8 cellular contexts compared by ENCODE assay signal in the genomic region with DNA sequence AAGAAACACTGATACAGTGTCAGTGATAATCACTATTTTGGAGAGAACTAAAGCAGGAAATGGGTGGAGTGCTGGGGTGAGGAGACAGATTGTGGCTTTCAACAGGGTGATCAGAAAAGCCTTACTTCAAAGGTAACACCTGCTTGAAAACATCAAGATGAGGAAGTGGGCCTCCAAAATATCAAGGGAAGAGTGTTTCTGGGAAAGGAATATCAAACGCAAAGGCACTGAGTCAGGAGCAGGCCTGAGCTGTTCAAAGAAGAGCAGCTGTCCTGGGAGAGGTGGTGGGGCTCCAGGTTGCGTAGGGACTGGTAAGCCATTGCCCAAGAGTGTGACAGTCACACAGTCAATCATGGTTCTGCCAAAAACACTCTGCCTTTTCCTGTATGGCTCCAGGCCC. TPM values are rescaled to one million over a fixed set of nuclear protein-coding genes. Genes with fewer than 3 reads are reported as not detected.
A peak's percentile ranks its signal among the peaks of the same experiment; 100 is the strongest.
DNase-seq lines count a peak whose midpoint lies in the region; ATAC-seq and TF ChIP-seq lines count a peak whose summit lies in the region.

No MANE protein-coding gene starts in this region.

- H4K20me1 ChIP-seq in GM23338 (replicated peaks; ENCODE audit: insufficient read depth) = no peaks in the 10 kb centered on the region

- H3K4me2 ChIP-seq in GM23338 = no peak overlapping the region

- no peak for TF ChIP-seq CTCF in GM23338 (conservative IDR thresholded peaks at IDR 0.05; ENCODE audit: low read depth in 2 of 2)

- no peaks in the 10 kb centered on the region for H3K36me3 ChIP-seq in GM23338 (ENCODE audit: insufficient read depth)

- no peaks in the 10 kb centered on the region for H3K36me3 Mint-ChIP-seq in GM23338 (ENCODE audit: low read depth)
- H3K36me3 Mint-ChIP-seq in activated naive CD4-positive, alpha-beta T cell treated with anti-CD3 and anti-CD28 coated beads, Interleukin-2, amount 50 U/mL, for 72 hours = peaks cover 0 to 6% of the 10 kb centered on the region in 2 donors

- H3K27ac ChIP-seq in GM23338 (ENCODE audit: low read depth) = no peak overlapping the region
- H3K27ac ChIP-seq in skin epidermis = peak overlapping the region in 17 of 21 experiments; percentile 3 to 88 (median 72)

- no peaks in the 10 kb centered on the region for H3K27me3 Mint-ChIP-seq in GM23338 (ENCODE audit: insufficient read depth, low read depth, poor library complexity)

- H3K9me2 ChIP-seq in GM23338 (ENCODE audit: insufficient read depth) = no peaks in the 10 kb centered on the region

- peaks cover 5% of the 10 kb centered on the region; the same call in 1 of the 3 replicates for H3K4me1 Mint-ChIP-seq in GM23338

- ATAC-seq in GM23338 (no peak), left cardiac atrium (no peak)
- peak; percentile 92 to 94 for ATAC-seq in activated naive CD4-positive, alpha-beta T cell treated with anti-CD3 and anti-CD28 coated beads, Interleukin-2, amount 50 U/mL, for 72 hours

- no peaks in the 10 kb centered on the region for H3F3A ChIP-seq in GM23338 (replicated peaks; ENCODE audit: low read depth)

- no peak overlapping the region for H3K4me3 Mint-ChIP-seq in GM23338

- intact Hi-C loops in left cardiac atrium (cut with DNase I) = no loop called here

- DNase-seq in GM23338 (ENCODE audit: low spot score) (no peak), NCI-H1092 treated with DMSO at 0.1 percent for 48 hours (lab: John Stamatoyannopoulos, UW) (no peak), left cardiac atrium (no peak), SKM-1 treated with dmso at 0.1 percent for 144 hours (lab: John Stamatoyannopoulos, UW; ENCODE audit: unreplicated experiment) (no peak), amygdala (lab: John Stamatoyannopoulos, UW) (no peak)
- peak; percentile 36 for DNase-seq in activated CD4-positive, CD25-positive, alpha-beta regulatory T cell treated with anti-CD3 and anti-CD28 coated beads, Interleukin-2, amount 50 U/mL, for 72 hours
- DNase-seq in activated naive CD4-positive, alpha-beta T cell treated with anti-CD3 and anti-CD28 coated beads, Interleukin-2, amount 50 U/mL, for 72 hours (ENCODE audit: low spot score in 2 of 2) = peak; percentile 37 to 58

- 0 out of 2 replicates have a peak overlapping the region, but pooled peaks have one; percentile 51 for H3K27ac Mint-ChIP-seq in GM23338
- H3K27ac Mint-ChIP-seq in activated naive CD4-positive, alpha-beta T cell treated with anti-CD3 and anti-CD28 coated beads, Interleukin-2, amount 50 U/mL, for 72 hours = peak overlapping the region; percentile 88 to 91

- H2AFZ ChIP-seq in GM23338 = no peak overlapping the region; the same call in 1 of the 2 replicates

- no peaks in the 10 kb centered on the region for H3K9me3 Mint-ChIP-seq in GM23338
- H3K9me3 Mint-ChIP-seq in activated naive CD4-positive, alpha-beta T cell treated with anti-CD3 and anti-CD28 coated beads, Interleukin-2, amount 50 U/mL, for 72 hours = no peaks in the 10 kb centered on the region

- H3K4me3 ChIP-seq in GM23338 = no peak overlapping the region
- no peak overlapping the region for H3K4me3 ChIP-seq in skin epidermis

- H3K79me2 ChIP-seq in GM23338 (replicated peaks; ENCODE audit: insufficient read depth) = no peaks in the 10 kb centered on the region

- H3K27me3 ChIP-seq in GM23338 (ENCODE audit: insufficient read depth) = no peaks in the 10 kb centered on the region

- no peaks in the 10 kb centered on the region for H3K4me1 ChIP-seq in GM23338 (ENCODE audit: insufficient read depth)

TF ChIP-seq in GM23338, 12 proteins besides CTCF, POLR2A, EP300 and RAD21:
- no peak for TF ChIP-seq POLR2AphosphoS5 (IDR thresholded peaks at IDR 0.05; ENCODE audit: low read depth)
- no peak for TF ChIP-seq NANOG (IDR thresholded peaks at IDR 0.05; ENCODE audit: borderline replicate concordance)
- TF ChIP-seq ZNF462 (CRISPR knock-in tag; IDR thresholded peaks at IDR 0.05) = no peak
TF ChIP-seq in GM23338: peak in this region for 0.

RNA-seq across cellular contexts. Expression of gene ATP1A1, which starts 47.1 kb away (rescaled TPM):
- total RNA-seq in GM23338 (2014; rRNA removed; shearing (Covaris generic)) = 174 and 202 TPM in 2 replicates
- polyA plus RNA-seq in GM23338 (2016; fragmentation: Nextera tagmentation; extraction: Ambion mirVana) = 114 and 117 TPM in 2 replicates
- 100 to 1,000 TPM; 220 to 337 TPM for total RNA-seq in activated naive CD4-positive, alpha-beta T cell treated with anti-CD3 and anti-CD28 coated beads, Interleukin-2, amount 50 U/mL, for 72 hours
- 100 to 1,000 TPM; 183 to 281 TPM for total RNA-seq in left cardiac atrium

Comparison
In these comparisons a context has a peak if more than half of its experiments do, and no peak if none do; other contexts are left out.
1. ATAC-seq: peak in activated naive CD4-positive, alpha-beta T cell treated with anti-CD3 and anti-CD28 coated beads, Interleukin-2, amount 50 U/mL, for 72 hours (2 of 2); none in GM23338 (single experiment) and left cardiac atrium (0 of 2).
2. DNase-seq: peak in activated CD4-positive, CD25-positive, alpha-beta regulatory T cell treated with anti-CD3 and anti-CD28 coated beads, Interleukin-2, amount 50 U/mL, for 72 hours (single experiment) and activated naive CD4-positive, alpha-beta T cell treated with anti-CD3 and anti-CD28 coated beads, Interleukin-2, amount 50 U/mL, for 72 hours (2 of 2); none in GM23338 (single experiment), NCI-H1092 treated with DMSO at 0.1 percent for 48 hours (single experiment), left cardiac atrium (single experiment), SKM-1 treated with dmso at 0.1 percent for 144 hours (single experiment) and amygdala (0 of 56).